In genomic region chr4:6887591-6888371, GRCh38 we compare ENCODE assay signal across 1 cellular context.
TF ChIP-seq lines count a peak whose summit lies in the region.

No MANE protein-coding gene starts in this region.

TF ChIP-seq in SK-N-SH treated with all-trans-retinoic acid at 6 μM for 48 hours, 23 proteins besides CTCF, POLR2A, EP300 and RAD21 (continued from another document):
- TF ChIP-seq PATZ1 (CRISPR knock-in tag; IDR thresholded peaks at IDR 0.05; ENCODE audit: borderline replicate concordance) (no peak), ISL1 (CRISPR knock-in tag; IDR thresholded peaks at IDR 0.05) (no peak)
- TF ChIP-seq, protein P1, sequence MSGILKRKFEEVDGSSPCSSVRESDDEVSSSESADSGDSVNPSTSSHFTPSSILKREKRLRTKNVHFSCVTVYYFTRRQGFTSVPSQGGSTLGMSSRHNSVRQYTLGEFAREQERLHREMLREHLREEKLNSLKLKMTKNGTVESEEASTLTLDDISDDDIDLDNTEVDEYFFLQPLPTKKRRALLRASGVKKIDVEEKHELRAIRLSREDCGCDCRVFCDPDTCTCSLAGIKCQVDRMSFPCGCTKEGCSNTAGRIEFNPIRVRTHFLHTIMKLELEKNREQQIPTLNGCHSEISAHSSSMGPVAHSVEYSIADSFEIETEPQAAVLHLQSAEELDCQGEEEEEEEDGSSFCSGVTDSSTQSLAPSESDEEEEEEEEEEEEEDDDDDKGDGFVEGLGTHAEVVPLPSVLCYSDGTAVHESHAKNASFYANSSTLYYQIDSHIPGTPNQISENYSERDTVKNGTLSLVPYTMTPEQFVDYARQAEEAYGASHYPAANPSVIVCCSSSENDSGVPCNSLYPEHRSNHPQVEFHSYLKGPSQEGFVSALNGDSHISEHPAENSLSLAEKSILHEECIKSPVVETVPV (CRISPR knock-in tag; IDR thresholded peaks at IDR 0.05), result no peak
